Comparison of ENCODE assay signal across 1 cellular context in the genomic region with DNA sequence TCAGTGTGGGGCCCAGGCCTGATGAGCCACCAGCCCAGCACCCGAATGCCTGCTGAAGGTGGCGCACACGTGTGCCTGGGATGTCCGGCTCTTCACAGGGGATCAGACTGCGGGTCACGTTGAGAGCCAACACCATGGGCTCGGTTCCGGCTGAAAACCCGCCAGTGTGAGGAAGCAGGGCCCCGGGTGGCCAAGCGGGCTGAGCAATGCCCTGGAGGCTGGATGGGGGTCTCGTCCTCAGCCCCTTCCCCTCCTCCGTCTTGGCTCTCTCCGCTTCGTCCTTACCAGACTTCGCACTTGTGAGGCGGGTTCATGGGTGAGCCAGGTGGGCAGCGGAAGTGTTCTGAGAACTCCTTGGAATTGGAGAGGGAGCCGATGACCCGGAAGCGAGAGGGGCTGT.
TF ChIP-seq lines count a peak whose summit lies in the region.

No MANE protein-coding gene starts in this region.

TF ChIP-seq in HCT116, 20 proteins besides CTCF, POLR2A, EP300 and RAD21:
- no peak for TF ChIP-seq YY1 (IDR thresholded peaks at IDR 0.05; ENCODE audit: extremely low read depth, insufficient replicate concordance, low read depth, low read length)
- no peak for TF ChIP-seq ZNF274 (IDR thresholded peaks at IDR 0.05; ENCODE audit: low read depth, low read length)
- no peak for TF ChIP-seq CBX3 (IDR thresholded peaks at IDR 0.05; ENCODE audit: low read depth)
- TF ChIP-seq, protein P1, sequence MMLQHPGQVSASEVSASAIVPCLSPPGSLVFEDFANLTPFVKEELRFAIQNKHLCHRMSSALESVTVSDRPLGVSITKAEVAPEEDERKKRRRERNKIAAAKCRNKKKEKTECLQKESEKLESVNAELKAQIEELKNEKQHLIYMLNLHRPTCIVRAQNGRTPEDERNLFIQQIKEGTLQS (IDR thresholded peaks at IDR 0.05): no peak
- TF ChIP-seq, protein P2, sequence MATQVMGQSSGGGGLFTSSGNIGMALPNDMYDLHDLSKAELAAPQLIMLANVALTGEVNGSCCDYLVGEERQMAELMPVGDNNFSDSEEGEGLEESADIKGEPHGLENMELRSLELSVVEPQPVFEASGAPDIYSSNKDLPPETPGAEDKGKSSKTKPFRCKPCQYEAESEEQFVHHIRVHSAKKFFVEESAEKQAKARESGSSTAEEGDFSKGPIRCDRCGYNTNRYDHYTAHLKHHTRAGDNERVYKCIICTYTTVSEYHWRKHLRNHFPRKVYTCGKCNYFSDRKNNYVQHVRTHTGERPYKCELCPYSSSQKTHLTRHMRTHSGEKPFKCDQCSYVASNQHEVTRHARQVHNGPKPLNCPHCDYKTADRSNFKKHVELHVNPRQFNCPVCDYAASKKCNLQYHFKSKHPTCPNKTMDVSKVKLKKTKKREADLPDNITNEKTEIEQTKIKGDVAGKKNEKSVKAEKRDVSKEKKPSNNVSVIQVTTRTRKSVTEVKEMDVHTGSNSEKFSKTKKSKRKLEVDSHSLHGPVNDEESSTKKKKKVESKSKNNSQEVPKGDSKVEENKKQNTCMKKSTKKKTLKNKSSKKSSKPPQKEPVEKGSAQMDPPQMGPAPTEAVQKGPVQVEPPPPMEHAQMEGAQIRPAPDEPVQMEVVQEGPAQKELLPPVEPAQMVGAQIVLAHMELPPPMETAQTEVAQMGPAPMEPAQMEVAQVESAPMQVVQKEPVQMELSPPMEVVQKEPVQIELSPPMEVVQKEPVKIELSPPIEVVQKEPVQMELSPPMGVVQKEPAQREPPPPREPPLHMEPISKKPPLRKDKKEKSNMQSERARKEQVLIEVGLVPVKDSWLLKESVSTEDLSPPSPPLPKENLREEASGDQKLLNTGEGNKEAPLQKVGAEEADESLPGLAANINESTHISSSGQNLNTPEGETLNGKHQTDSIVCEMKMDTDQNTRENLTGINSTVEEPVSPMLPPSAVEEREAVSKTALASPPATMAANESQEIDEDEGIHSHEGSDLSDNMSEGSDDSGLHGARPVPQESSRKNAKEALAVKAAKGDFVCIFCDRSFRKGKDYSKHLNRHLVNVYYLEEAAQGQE (IDR thresholded peaks at IDR 0.05; ENCODE audit: low read depth): no peak
- TF ChIP-seq SIN3A (IDR thresholded peaks at IDR 0.05; ENCODE audit: low read depth): no peak
- TF ChIP-seq SP1 (IDR thresholded peaks at IDR 0.05; ENCODE audit: low read depth): no peak
- TF ChIP-seq EZH2phosphoT487 (IDR thresholded peaks at IDR 0.05; ENCODE audit: borderline replicate concordance): no peak
- no peak for TF ChIP-seq POLR2AphosphoS5 (IDR thresholded peaks at IDR 0.05; ENCODE audit: low read depth, low read length)
- no peak for TF ChIP-seq SRF (IDR thresholded peaks at IDR 0.05; ENCODE audit: low read depth)
- no peak for TF ChIP-seq ZFX (IDR thresholded peaks at IDR 0.05)
- TF ChIP-seq JUND (IDR thresholded peaks at IDR 0.05): no peak
TF ChIP-seq in HCT116: peak in this region for 0.
